In genomic region chr17:66537518-66537917, GRCh38 we compare ENCODE assay signal across 1 cellular context.
TF ChIP-seq lines count a peak whose summit lies in the region.

No MANE protein-coding gene starts in this region.

TF ChIP-seq in IMR-90, 13 proteins besides CTCF, POLR2A, EP300 and RAD21 (continued from another document):
- TF ChIP-seq CEBPB (IDR thresholded peaks at IDR 0.05; ENCODE audit: low read depth, low read length): no peak
- no peak for TF ChIP-seq BHLHE40 (IDR thresholded peaks at IDR 0.05; ENCODE audit: low read depth, low read length)
- TF ChIP-seq, protein P1, sequence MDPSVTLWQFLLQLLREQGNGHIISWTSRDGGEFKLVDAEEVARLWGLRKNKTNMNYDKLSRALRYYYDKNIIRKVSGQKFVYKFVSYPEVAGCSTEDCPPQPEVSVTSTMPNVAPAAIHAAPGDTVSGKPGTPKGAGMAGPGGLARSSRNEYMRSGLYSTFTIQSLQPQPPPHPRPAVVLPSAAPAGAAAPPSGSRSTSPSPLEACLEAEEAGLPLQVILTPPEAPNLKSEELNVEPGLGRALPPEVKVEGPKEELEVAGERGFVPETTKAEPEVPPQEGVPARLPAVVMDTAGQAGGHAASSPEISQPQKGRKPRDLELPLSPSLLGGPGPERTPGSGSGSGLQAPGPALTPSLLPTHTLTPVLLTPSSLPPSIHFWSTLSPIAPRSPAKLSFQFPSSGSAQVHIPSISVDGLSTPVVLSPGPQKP (IDR thresholded peaks at IDR 0.05; ENCODE audit: borderline replicate concordance, low read depth, low read length): no peak
- TF ChIP-seq RCOR1 (IDR thresholded peaks at IDR 0.05; ENCODE audit: insufficient replicate concordance, low read length): no peak
- no peak for TF ChIP-seq SMC3 (IDR thresholded peaks at IDR 0.05; ENCODE audit: low read depth, low read length)
- no peak for TF ChIP-seq RFX5 (IDR thresholded peaks at IDR 0.05; ENCODE audit: low read depth, low read length)
- no peak for TF ChIP-seq MAFK (IDR thresholded peaks at IDR 0.05; ENCODE audit: low read depth, low read length)
- no peak for TF ChIP-seq NFE2L2 (IDR thresholded peaks at IDR 0.05; ENCODE audit: low read depth, low read length)
- TF ChIP-seq MAZ (IDR thresholded peaks at IDR 0.05; ENCODE audit: borderline replicate concordance, low read depth, low read length): no peak
TF ChIP-seq in IMR-90: peak in this region for 0.
